ENCODE assay signal across 9 cellular contexts in genomic region chr11:32448232-32448631, GRCh38. TPM values are rescaled to one million over a fixed set of nuclear protein-coding genes. Genes with fewer than 3 reads are reported as not detected.
DNase-seq lines count a peak whose midpoint lies in the region; ATAC-seq and TF ChIP-seq lines count a peak whose summit lies in the region.
"Had no signal": no experiment of that assay in that cellular context is flagged by ENCODE, and none has a peak within 500 bp of the region (broad histone marks: within the 10 kb centered on the region; RNA-seq: fewer than 3 reads in every experiment).

No MANE protein-coding gene starts in this region.

- H3K27ac ChIP-seq in DND-41 (ENCODE audit: low read length) (no peak overlapping the region), PC-9 (no peak overlapping the region), tibial nerve (no peak overlapping the region)

- WGBS in tibial nerve, 2 donors = 36% methylated on average over 3 of the region's 3 CpGs

- POLR2A ChIA-PET in PC-9 (lab: Charles Lee; ENCODE audit: unreplicated experiment) = no interaction called here

- H3K4me1 ChIP-seq in DND-41 (ENCODE audit: insufficient read depth, low read length) (peaks cover 9% of the 10 kb centered on the region), PC-9 (replicated peaks; ENCODE audit: insufficient read depth) (no peaks in the 10 kb centered on the region), tibial nerve (no peaks in the 10 kb centered on the region)

- peak; percentile 33 for TF ChIP-seq CTCF in DND-41 (IDR thresholded peaks at IDR 0.05; ENCODE audit: borderline replicate concordance, extremely low read depth, low read length, poor library complexity, severe bottlenecking)
- peak; percentile 55 for TF ChIP-seq CTCF in PC-9 (conservative IDR thresholded peaks at IDR 0.05)
- no peak for TF ChIP-seq CTCF in tibial nerve (IDR thresholded peaks at IDR 0.05)

- ATAC-seq in DND-41 (ENCODE audit: insufficient read depth, low read depth) = no peak

- no peaks in the 10 kb centered on the region for H3K27me3 ChIP-seq in DND-41 (ENCODE audit: insufficient read depth, low read length, poor library complexity)
- peaks cover 15% of the 10 kb centered on the region for H3K27me3 ChIP-seq in PC-9 (ENCODE audit: insufficient read depth, low read depth)
- H3K27me3 ChIP-seq in tibial nerve = peaks cover 0 to 27% of the 10 kb centered on the region in 2 donors

- TF ChIP-seq POLR2A in tibial nerve (IDR thresholded peaks at IDR 0.05) = no peak

- H3K9me2 ChIP-seq in PC-9 (ENCODE audit: insufficient read depth) = no peaks in the 10 kb centered on the region

- peak overlapping the region; percentile 29; the same call in 1 of the 2 replicates for H2AFZ ChIP-seq in DND-41 (ENCODE audit: low read depth, low read length)
- H2AFZ ChIP-seq in PC-9 = no peak overlapping the region

- intact Hi-C loops in PC-9 (cut with micrococcal nuclease; ENCODE audit: unreplicated experiment) = no loop called here

- CTCF ChIA-PET in PC-9 (lab: Charles Lee) = interaction anchor here (0.6 kb wide), 1 partner anchor 1475 kb away, joined by 3 read pairs; no protein-coding TSS in a partner anchor

- DNase-seq in DND-41 = no peak
- DNase-seq in HCEC 1CT = peak; percentile 56
- peak in 1 of 2 experiments; percentile 52 for DNase-seq in PC-9
- DNase-seq in glomerular visceral epithelial cell (ENCODE audit: extremely low spot score) = peak; percentile 9
- no peak for DNase-seq in NCI-H187 (lab: John Stamatoyannopoulos, UW)
- no peak for DNase-seq in tibial nerve (ENCODE audit: low spot score in 2 of 2)
- no peak for DNase-seq in T-helper 1 cell
- DNase-seq in germinal center (ENCODE audit: low spot score) = no peak
- DNase-seq: activated B cell treated with CpG ODN at 0.5 μM for 24 hours had no signal

- H3F3A ChIP-seq in PC-9 (ENCODE audit: insufficient read depth, low read depth) = no peaks in the 10 kb centered on the region

- no peak overlapping the region for H3K4me2 ChIP-seq in DND-41 (ENCODE audit: insufficient read depth, low read length)
- no peak overlapping the region for H3K4me2 ChIP-seq in PC-9

- H3K9ac ChIP-seq in DND-41 (ENCODE audit: low read depth, low read length) = no peak overlapping the region

- H3K9me3 ChIP-seq in DND-41 (ENCODE audit: insufficient read depth, low read length, severe bottlenecking) (no peaks in the 10 kb centered on the region), PC-9 (ENCODE audit: insufficient read depth, low read depth) (no peaks in the 10 kb centered on the region), tibial nerve (no peaks in the 10 kb centered on the region)

- BruUV-seq in PC-9 (replicated peaks; lab: Mats Ljungman, UMichigan) = no TSS peak

- H3K36me3 ChIP-seq in DND-41 (ENCODE audit: insufficient read depth, low read length) = no peaks in the 10 kb centered on the region
- no peaks in the 10 kb centered on the region for H3K36me3 ChIP-seq in PC-9 (ENCODE audit: low read depth)
- no peaks in the 10 kb centered on the region for H3K36me3 ChIP-seq in tibial nerve

- H3K4me3 ChIP-seq in DND-41 (ENCODE audit: low read depth in 1 of 2, low read length in 2 of 2) (no peak overlapping the region), PC-9 (no peak overlapping the region), tibial nerve (no peak overlapping the region)

- no peak for TF ChIP-seq EP300 in tibial nerve (IDR thresholded peaks at IDR 0.05)

- H3K79me2 ChIP-seq in DND-41 (ENCODE audit: insufficient read depth, low read length) (no peaks in the 10 kb centered on the region), PC-9 (ENCODE audit: low read depth) (no peaks in the 10 kb centered on the region)

- no peaks in the 10 kb centered on the region for H4K20me1 ChIP-seq in DND-41 (ENCODE audit: insufficient read depth, low read length)
- H4K20me1 ChIP-seq in PC-9 (ENCODE audit: insufficient read depth) = no peaks in the 10 kb centered on the region

RNA-seq across cellular contexts. Expression of gene WT1, which starts 12.9 kb away (rescaled TPM):
- total RNA-seq in PC-9 (2021) (not detected in 2 replicates), tibial nerve (not detected)
- total RNA-seq: activated B cell treated with CpG ODN at 0.5 μM for 24 hours had no signal

Comparison
In these comparisons a context has a peak if more than half of its experiments do, and no peak if none do; other contexts are left out.
1. DNase-seq: peak in HCEC 1CT (single experiment) and glomerular visceral epithelial cell (single experiment); none in DND-41 (single experiment), NCI-H187 (0 of 2), tibial nerve (0 of 2), T-helper 1 cell (0 of 5) and germinal center (single experiment).
2. CTCF ChIP-seq: peak in DND-41 (single experiment) and PC-9 (single experiment); none in tibial nerve (0 of 5).